Comparison of ENCODE assay signal across 9 cellular contexts in the genomic region with DNA sequence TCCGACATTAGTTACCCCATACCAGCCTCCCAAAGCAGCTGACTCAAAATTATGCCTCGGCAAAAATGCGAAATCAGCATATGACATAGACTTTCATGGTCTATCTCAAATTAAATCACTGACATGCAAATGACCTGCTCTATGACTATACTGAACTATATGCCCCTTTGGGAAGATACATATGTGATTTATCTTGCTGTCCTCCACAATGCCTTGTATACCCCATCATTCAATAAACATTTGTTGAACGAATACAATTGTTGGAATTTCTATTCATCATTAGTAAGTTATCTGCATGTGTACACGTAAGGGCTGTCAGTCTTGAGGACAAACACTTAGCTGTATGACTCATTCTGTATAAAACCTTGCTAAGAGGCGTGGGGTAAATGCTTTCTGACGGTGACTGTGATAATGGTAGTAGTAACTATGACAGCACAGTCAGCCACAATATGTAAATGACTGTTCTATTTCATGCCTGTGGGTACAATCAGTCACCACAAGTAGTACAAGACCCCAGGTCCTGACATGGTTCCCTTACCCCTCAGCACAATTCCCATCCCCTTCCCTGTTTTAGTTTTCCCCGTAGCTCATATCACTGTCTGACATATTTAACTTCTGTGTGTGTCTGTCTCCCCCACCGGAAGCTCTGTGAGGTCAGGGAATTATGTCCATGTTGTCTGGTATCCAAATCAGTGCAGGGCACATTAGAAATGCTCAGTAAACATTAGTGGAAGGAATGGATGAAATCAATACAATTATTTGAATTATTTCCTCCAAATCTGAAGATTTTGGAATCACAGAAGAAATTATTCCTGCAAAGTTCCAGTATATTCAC. TPM values are rescaled to one million over a fixed set of nuclear protein-coding genes. Genes with fewer than 3 reads are reported as not detected.
DNase-seq lines count a peak whose midpoint lies in the region; ATAC-seq and TF ChIP-seq lines count a peak whose summit lies in the region.
"Had no signal": no experiment of that assay in that cellular context is flagged by ENCODE, and none has a peak within 500 bp of the region (broad histone marks: within the 10 kb centered on the region; RNA-seq: fewer than 3 reads in every experiment).

No MANE protein-coding gene starts in this region.

- no peaks in the 10 kb centered on the region for H3K27me3 Mint-ChIP-seq in WTC11 (ENCODE audit: low read depth)

- ATAC-seq in Right ventricle myocardium superior (ENCODE audit: poor library complexity) (peak; percentile 72), left cardiac atrium (peak; percentile 46 to 94), WTC11 (no peak)

- in situ Hi-C loops in GM13976 (cut with MboI; ENCODE audit: low sequenced_read_pairs, unreplicated experiment): no loop called here

- peak overlapping the region in 1 of 59 donors; percentile 34 for H3K27ac ChIP-seq in dorsolateral prefrontal cortex
- H3K27ac ChIP-seq: tibial nerve had no signal

- 0 out of 2 replicates have a peak, but pooled peaks cover 5% of the 10 kb centered on the region for H3K9me3 Mint-ChIP-seq in WTC11

- no peak for DNase-seq in Right ventricle myocardium superior
- no peak for DNase-seq in cardiac septum (ENCODE audit: low spot score)
- DNase-seq in RPMI7951 (ENCODE audit: low read depth): peak; percentile 80
- no peak for DNase-seq in left cardiac atrium
- no peak for DNase-seq in dorsolateral prefrontal cortex
- no peak for DNase-seq in WTC11 (ENCODE audit: low spot score)
- no peak for DNase-seq in GM13976 (ENCODE audit: low spot score)
- DNase-seq in stimulated activated CD4-positive, alpha-beta T cell treated with anti-CD3 and anti-CD28 coated beads, Interleukin-4, amount 100 ng/mL, for 4 hours: no peak

- no peaks in the 10 kb centered on the region for H3K36me3 Mint-ChIP-seq in WTC11

- POLR2A ChIA-PET in WTC11 (lab: Charles Lee): no interaction called here

- TF ChIP-seq CTCF in dorsolateral prefrontal cortex (IDR thresholded peaks at IDR 0.05 in 54 of 56, conservative IDR thresholded peaks at IDR 0.05 in 2 of 56; ENCODE audit: low read depth in 1 of 56, partially characterized antibody in 56 of 56): no peak
- no peak for TF ChIP-seq CTCF in WTC11 (IDR thresholded peaks at IDR 0.05)
- no peak for TF ChIP-seq CTCF in GM13976 (IDR thresholded peaks at IDR 0.05; ENCODE audit: borderline replicate concordance, control extremely low read depth, extremely low read depth, insufficient read depth, missing control alignments)

- CTCF ChIA-PET in WTC11 (lab: Charles Lee): no interaction called here

- H3K4me1 Mint-ChIP-seq in WTC11: peaks cover 21% of the 10 kb centered on the region

- no peak overlapping the region for H3K27ac Mint-ChIP-seq in WTC11

- intact Hi-C loops in Right ventricle myocardium superior (cut with DNase I): no loop called here
- intact Hi-C loops in cardiac septum (cut with DNase I): no loop called here
- intact Hi-C loops in left cardiac atrium (cut with DNase I): no loop called here
- intact Hi-C loops in dorsolateral prefrontal cortex (cut with DNase I): no loop called here

- H3K4me3 Mint-ChIP-seq in WTC11: no peak overlapping the region

- H3K4me3 ChIP-seq in dorsolateral prefrontal cortex: no peak overlapping the region
- H3K4me3 ChIP-seq: tibial nerve had no signal

- H3K27me3 ChIP-seq in dorsolateral prefrontal cortex: no peaks in the 10 kb centered on the region
- H3K27me3 ChIP-seq: tibial nerve had no signal

TF ChIP-seq in WTC11, 78 proteins besides CTCF, POLR2A, EP300 and RAD21:
- TF ChIP-seq SOX15 (CRISPR knock-in tag; IDR thresholded peaks at IDR 0.05): no peak
- no peak for TF ChIP-seq IRF1 (CRISPR knock-in tag; IDR thresholded peaks at IDR 0.05)
- no peak for TF ChIP-seq ZNF671 (CRISPR knock-in tag; IDR thresholded peaks at IDR 0.05)
- no peak for TF ChIP-seq CREM (CRISPR knock-in tag; IDR thresholded peaks at IDR 0.05)
- TF ChIP-seq FOXJ3 (CRISPR knock-in tag; IDR thresholded peaks at IDR 0.05; ENCODE audit: borderline replicate concordance): no peak

RNA-seq across cellular contexts. Expression of gene STXBP6, which starts 42.8 kb away (rescaled TPM):
- 39.8 TPM for total RNA-seq in Right ventricle myocardium superior
- total RNA-seq in cardiac septum: 13.9 TPM
- total RNA-seq in RPMI7951 (2014; rRNA removed; shearing (Covaris generic)): 14.9 and 18.7 TPM in 2 replicates
- 10 to 100 TPM; 11.0 to 23.9 TPM for total RNA-seq in left cardiac atrium
- total RNA-seq in dorsolateral prefrontal cortex: 10 to 100 TPM; 22.3 to 73.1 (median 46.8) TPM
- 3.2 to 4.2 TPM (median 3.5 TPM) in 3 replicates for total RNA-seq in WTC11 (2021)
